Comparison of ENCODE assay signal across 1 cellular context in the genomic region with DNA sequence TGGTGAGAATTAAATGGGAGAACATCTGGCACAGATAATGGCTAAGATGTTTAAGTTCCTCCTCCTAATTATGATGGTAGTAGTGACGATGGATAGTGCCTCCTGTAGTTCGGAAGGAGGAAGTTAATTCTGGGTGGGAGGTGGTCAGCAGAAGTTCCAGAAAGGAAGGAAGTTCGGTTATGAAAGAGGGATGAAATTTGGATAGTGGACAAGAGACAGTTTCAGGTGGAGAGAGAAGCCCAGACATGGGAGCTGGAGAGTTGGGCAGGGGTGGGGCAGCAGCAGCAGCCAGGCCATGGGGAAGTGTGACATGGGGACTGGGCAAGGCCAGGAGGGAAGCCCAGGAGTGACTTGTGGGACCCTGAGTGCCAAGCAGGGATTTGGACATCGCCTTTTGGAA.
TF ChIP-seq lines count a peak whose summit lies in the region.

No MANE protein-coding gene starts in this region.

TF ChIP-seq in HepG2, 621 proteins besides CTCF, POLR2A, EP300 and RAD21 (continued from another document):
- TF ChIP-seq GZF1 (CRISPR knock-in tag; IDR thresholded peaks at IDR 0.05) (no peak), ZNF34 (CRISPR knock-in tag; IDR thresholded peaks at IDR 0.05; ENCODE audit: borderline replicate concordance) (no peak), ZNF136 (CRISPR knock-in tag; IDR thresholded peaks at IDR 0.05; ENCODE audit: low read depth) (no peak), NFYC (CRISPR knock-in tag; IDR thresholded peaks at IDR 0.05) (no peak), ZNF605 (CRISPR knock-in tag; IDR thresholded peaks at IDR 0.05) (no peak), ZBTB21 (CRISPR knock-in tag; IDR thresholded peaks at IDR 0.05) (no peak), SALL2 (CRISPR knock-in tag; IDR thresholded peaks at IDR 0.05) (no peak), NR2C2 (CRISPR knock-in tag; IDR thresholded peaks at IDR 0.05; ENCODE audit: borderline replicate concordance) (no peak), ZNF782 (CRISPR knock-in tag; IDR thresholded peaks at IDR 0.05; ENCODE audit: borderline replicate concordance) (no peak), FOXO1 (CRISPR knock-in tag; IDR thresholded peaks at IDR 0.05) (no peak)
- TF ChIP-seq, protein P1, sequence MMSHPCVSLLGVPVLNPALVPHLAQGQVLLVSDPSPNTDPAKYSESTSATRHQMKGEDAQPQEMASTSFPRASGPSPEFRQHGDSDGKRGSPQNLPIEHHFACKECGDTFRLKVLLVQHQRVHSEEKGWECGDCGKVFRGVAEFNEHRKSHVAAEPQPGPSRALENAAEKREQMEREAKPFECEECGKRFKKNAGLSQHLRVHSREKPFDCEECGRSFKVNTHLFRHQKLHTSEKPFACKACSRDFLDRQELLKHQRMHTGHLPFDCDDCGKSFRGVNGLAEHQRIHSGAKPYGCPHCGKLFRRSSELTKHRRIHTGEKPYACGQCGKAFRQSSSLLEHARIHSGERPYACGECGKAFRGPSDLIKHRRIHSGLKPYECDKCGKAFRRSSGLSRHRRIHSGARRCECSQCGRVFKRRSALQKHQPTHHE (CRISPR knock-in tag; IDR thresholded peaks at IDR 0.05; ENCODE audit: borderline replicate concordance), result no peak
- TF ChIP-seq, protein P2, sequence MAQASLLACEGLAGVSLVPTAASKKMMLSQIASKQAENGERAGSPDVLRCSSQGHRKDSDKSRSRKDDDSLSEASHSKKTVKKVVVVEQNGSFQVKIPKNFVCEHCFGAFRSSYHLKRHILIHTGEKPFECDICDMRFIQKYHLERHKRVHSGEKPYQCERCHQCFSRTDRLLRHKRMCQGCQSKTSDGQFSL (CRISPR knock-in tag; IDR thresholded peaks at IDR 0.05), result no peak
TF ChIP-seq in HepG2: peak in this region for 0.
